In genomic region chr15:62472616-62473299, GRCh38 we compare ENCODE assay signal across 10 cellular contexts.
DNase-seq lines count a peak whose midpoint lies in the region; ATAC-seq, FAIRE-seq and TF ChIP-seq lines count a peak whose summit lies in the region.
"Had no signal": no experiment of that assay in that cellular context is flagged by ENCODE, and none has a peak within 500 bp of the region (broad histone marks: within the 10 kb centered on the region; RNA-seq: fewer than 3 reads in every experiment).

No MANE protein-coding gene starts in this region.

- no peak for TF ChIP-seq POLR2A in GM18505 (IDR thresholded peaks at IDR 0.05; ENCODE audit: borderline replicate concordance, extremely low read depth, insufficient read depth, insufficient read length)

- H3K4me3 ChIP-seq in right atrium auricular region (no peak overlapping the region), smooth muscle cell (no peak overlapping the region), MM.1S (ENCODE audit: low read length) (no peak overlapping the region)

- no peaks in the 10 kb centered on the region for H3K4me1 Mint-ChIP-seq in activated T-helper 1 cell treated with anti-CD3 and anti-CD28 coated beads, Interleukin-12 subunit alpha, Interleukin-12 subunit beta, Interleukin-2, Interleukin-4 antibody, amounts not matched to agents 30 ng/mL and 10 ng/mL and 1 ng/mL, durations not matched to agents 14 hours and 24 hours and 36 hours (ENCODE audit: low read depth)
- H3K4me1 Mint-ChIP-seq: central memory CD8-positive, alpha-beta T cell had no signal

- intact Hi-C loops in activated T-helper 1 cell treated with anti-CD3 and anti-CD28 coated beads, Interleukin-12 subunit alpha, Interleukin-12 subunit beta, Interleukin-2, Interleukin-4 antibody, amounts not matched to agents 30 ng/mL and 10 ng/mL and 1 ng/mL, durations not matched to agents 14 hours and 24 hours and 36 hours (cut with micrococcal nuclease) = no loop called here

- no peak overlapping the region for H3K9ac ChIP-seq in smooth muscle cell (ENCODE audit: low read depth)
- H3K9ac ChIP-seq in MM.1S (ENCODE audit: low read length) = no peak overlapping the region

- H3K27me3 Mint-ChIP-seq in activated T-helper 1 cell treated with anti-CD3 and anti-CD28 coated beads, Interleukin-12 subunit alpha, Interleukin-12 subunit beta, Interleukin-2, Interleukin-4 antibody, amounts not matched to agents 30 ng/mL and 10 ng/mL and 1 ng/mL, durations not matched to agents 14 hours and 24 hours and 36 hours (ENCODE audit: insufficient read depth) = no peaks in the 10 kb centered on the region
- H3K27me3 Mint-ChIP-seq: central memory CD8-positive, alpha-beta T cell had no signal

- H3K36me3 ChIP-seq in right atrium auricular region (no peaks in the 10 kb centered on the region), smooth muscle cell (ENCODE audit: low read depth) (no peaks in the 10 kb centered on the region), MM.1S (replicated peaks; ENCODE audit: insufficient read depth, low read length) (no peaks in the 10 kb centered on the region)

- H3K36me3 Mint-ChIP-seq in activated T-helper 1 cell treated with anti-CD3 and anti-CD28 coated beads, Interleukin-12 subunit alpha, Interleukin-12 subunit beta, Interleukin-2, Interleukin-4 antibody, amounts not matched to agents 30 ng/mL and 10 ng/mL and 1 ng/mL, durations not matched to agents 14 hours and 24 hours and 36 hours (ENCODE audit: low read depth) = no peaks in the 10 kb centered on the region

- peak; percentile 14 for DNase-seq in GM20000 (ENCODE audit: low spot score)
- DNase-seq in RCC 7860 (ENCODE audit: low spot score) = peak; percentile 36
- no peak for DNase-seq in right atrium auricular region (ENCODE audit: low spot score)
- no peak for DNase-seq in smooth muscle cell (lab: John Stamatoyannopoulos, UW; ENCODE audit: unreplicated experiment)
- DNase-seq in mesenteric fat pad (ENCODE audit: low spot score) = no peak
- no peak for DNase-seq in activated T-helper 1 cell treated with anti-CD3 and anti-CD28 coated beads, Interleukin-12 subunit alpha, Interleukin-12 subunit beta, Interleukin-2, Interleukin-4 antibody, amounts not matched to agents 30 ng/mL and 10 ng/mL and 1 ng/mL, durations not matched to agents 14 hours and 24 hours and 36 hours (ENCODE audit: low spot score)
- no peak for DNase-seq in MM.1S

- FAIRE-seq in RCC 7860 (lab: Jason Lieb, UNC) = no peak
- FAIRE-seq: urothelium cell line had no signal

- no peak for ATAC-seq in GM18505 (IDR thresholded peaks at IDR 0.05; ENCODE audit: unreplicated experiment)

- H3K9me3 ChIP-seq in right atrium auricular region (no peaks in the 10 kb centered on the region), smooth muscle cell (replicated peaks; ENCODE audit: low read depth) (no peaks in the 10 kb centered on the region), MM.1S (replicated peaks; ENCODE audit: insufficient read depth, low read length) (no peaks in the 10 kb centered on the region)

- H3K9me3 Mint-ChIP-seq in activated T-helper 1 cell treated with anti-CD3 and anti-CD28 coated beads, Interleukin-12 subunit alpha, Interleukin-12 subunit beta, Interleukin-2, Interleukin-4 antibody, amounts not matched to agents 30 ng/mL and 10 ng/mL and 1 ng/mL, durations not matched to agents 14 hours and 24 hours and 36 hours = no peaks in the 10 kb centered on the region
- H3K9me3 Mint-ChIP-seq: central memory CD8-positive, alpha-beta T cell had no signal

- H3F3A ChIP-seq in smooth muscle cell (ENCODE audit: low read depth) (peaks cover 6% of the 10 kb centered on the region), MM.1S (ENCODE audit: insufficient read depth, low read length) (no peaks in the 10 kb centered on the region)

- H3K79me2 ChIP-seq in smooth muscle cell (ENCODE audit: low read depth) (peaks cover 21% of the 10 kb centered on the region), MM.1S (ENCODE audit: low read length) (no peaks in the 10 kb centered on the region)

- 52% methylated on average over 6 of the region's 6 CpGs for WGBS in smooth muscle cell (ENCODE audit: low lambda C conversion rate)

- H2AFZ ChIP-seq in smooth muscle cell (ENCODE audit: low read depth) = no peak overlapping the region
- H2AFZ ChIP-seq in MM.1S (ENCODE audit: low read length) = no peak overlapping the region

- H3K4me3 Mint-ChIP-seq in activated T-helper 1 cell treated with anti-CD3 and anti-CD28 coated beads, Interleukin-12 subunit alpha, Interleukin-12 subunit beta, Interleukin-2, Interleukin-4 antibody, amounts not matched to agents 30 ng/mL and 10 ng/mL and 1 ng/mL, durations not matched to agents 14 hours and 24 hours and 36 hours = no peak overlapping the region
- H3K4me3 Mint-ChIP-seq: central memory CD8-positive, alpha-beta T cell had no signal

- no peak for TF ChIP-seq CTCF in GM20000 (IDR thresholded peaks at IDR 0.05; ENCODE audit: extremely low read depth, missing control alignments)
- TF ChIP-seq CTCF in right atrium auricular region (IDR thresholded peaks at IDR 0.05) = no peak
- no peak for TF ChIP-seq CTCF in smooth muscle cell (IDR thresholded peaks at IDR 0.05; ENCODE audit: borderline replicate concordance, insufficient read depth, poor library complexity, severe bottlenecking)
- TF ChIP-seq CTCF in MM.1S (IDR thresholded peaks at IDR 0.05; ENCODE audit: low read length) = no peak

- H3K4me2 ChIP-seq in smooth muscle cell (peak overlapping the region; percentile 21), MM.1S (ENCODE audit: low read depth, low read length) (no peak overlapping the region)

- no peaks in the 10 kb centered on the region for H3K27me3 ChIP-seq in right atrium auricular region
- no peaks in the 10 kb centered on the region for H3K27me3 ChIP-seq in smooth muscle cell (ENCODE audit: low read depth)
- H3K27me3 ChIP-seq in MM.1S (replicated peaks; ENCODE audit: insufficient read depth, low read length) = no peaks in the 10 kb centered on the region

- no peaks in the 10 kb centered on the region for H4K20me1 ChIP-seq in smooth muscle cell (ENCODE audit: low read depth)
- H4K20me1 ChIP-seq in MM.1S (ENCODE audit: insufficient read depth, low read length) = no peaks in the 10 kb centered on the region

- H3K27ac ChIP-seq in right atrium auricular region = peak overlapping the region; percentile 45 to 48
- H3K27ac ChIP-seq in smooth muscle cell (ENCODE audit: low read depth) = no peak overlapping the region
- H3K27ac ChIP-seq in MM.1S (ENCODE audit: low read length) = no peak overlapping the region

- H3K4me1 ChIP-seq in right atrium auricular region (peaks cover 0 to 69% of the 10 kb centered on the region in 2 donors), smooth muscle cell (ENCODE audit: low read depth) (peaks cover 15% of the 10 kb centered on the region), MM.1S (ENCODE audit: low read length) (no peaks in the 10 kb centered on the region)

- no peaks in the 10 kb centered on the region for H3K9me2 ChIP-seq in MM.1S (replicated peaks; ENCODE audit: insufficient read depth, low read length)

- no peak overlapping the region for H3K27ac Mint-ChIP-seq in activated T-helper 1 cell treated with anti-CD3 and anti-CD28 coated beads, Interleukin-12 subunit alpha, Interleukin-12 subunit beta, Interleukin-2, Interleukin-4 antibody, amounts not matched to agents 30 ng/mL and 10 ng/mL and 1 ng/mL, durations not matched to agents 14 hours and 24 hours and 36 hours

Comparison
In these comparisons a context has a peak if more than half of its experiments do, and no peak if none do; other contexts are left out.
1. DNase-seq: peak in GM20000 (single experiment) and RCC 7860 (single experiment); none in right atrium auricular region (single experiment), smooth muscle cell (single experiment), mesenteric fat pad (single experiment), activated T-helper 1 cell treated with anti-CD3 and anti-CD28 coated beads, Interleukin-12 subunit alpha, Interleukin-12 subunit beta, Interleukin-2, Interleukin-4 antibody, amounts not matched to agents 30 ng/mL and 10 ng/mL and 1 ng/mL, durations not matched to agents 14 hours and 24 hours and 36 hours (single experiment) and MM.1S (single experiment).
2. H3K27ac ChIP-seq: peak in right atrium auricular region (2 of 2); none in smooth muscle cell (single experiment) and MM.1S (single experiment).